In genomic region chr5:9947231-9947693, GRCh38 we compare ENCODE assay signal across 13 cellular contexts.
DNase-seq lines count a peak whose midpoint lies in the region; ATAC-seq and TF ChIP-seq lines count a peak whose summit lies in the region.
"Had no signal": no experiment of that assay in that cellular context is flagged by ENCODE, and none has a peak within 500 bp of the region (broad histone marks: within the 10 kb centered on the region; RNA-seq: fewer than 3 reads in every experiment).

No MANE protein-coding gene starts in this region.

- H3K4me1 ChIP-seq in mammary epithelial cell (ENCODE audit: insufficient read depth, low read length): peaks cover 12% of the 10 kb centered on the region

- no peak overlapping the region for H3K27ac ChIP-seq in mammary epithelial cell (ENCODE audit: insufficient read depth, low read depth, low read length)

- H3K9me3 ChIP-seq in mammary epithelial cell (replicated peaks; ENCODE audit: insufficient read depth, low read length): no peaks in the 10 kb centered on the region

- no peaks in the 10 kb centered on the region for H3K36me3 ChIP-seq in mammary epithelial cell (ENCODE audit: insufficient read depth, low read length)

- peaks cover 1% of the 10 kb centered on the region for H3K27me3 Mint-ChIP-seq in endothelial cell (ENCODE audit: unreplicated experiment)

- H3K79me2 ChIP-seq in mammary epithelial cell (ENCODE audit: insufficient read depth, low read length): no peaks in the 10 kb centered on the region

- H3K9me3 Mint-ChIP-seq in endothelial cell (ENCODE audit: unreplicated experiment): no peaks in the 10 kb centered on the region

- CTCF ChIA-PET in mammary epithelial cell (lab: Charles Lee; ENCODE audit: low non-redundant PET): no interaction called here

- BruUV-seq in mammary epithelial cell (replicated peaks; lab: Mats Ljungman, UMichigan): no TSS peak

- H3K4me1 Mint-ChIP-seq in endothelial cell (ENCODE audit: unreplicated experiment): peaks cover 3% of the 10 kb centered on the region

- H3K4me3 ChIP-seq in mammary epithelial cell (replicated peaks in 1 of 3; ENCODE audit: insufficient read depth in 1 of 3, low read depth in 2 of 3, low read length in 3 of 3): no peak overlapping the region

- H3K4me2 ChIP-seq in mammary epithelial cell (ENCODE audit: insufficient read depth, low read depth, low read length): no peak overlapping the region

- no peak overlapping the region for H3K27ac Mint-ChIP-seq in endothelial cell (ENCODE audit: unreplicated experiment)

- no peak overlapping the region for H3K9ac ChIP-seq in mammary epithelial cell (ENCODE audit: insufficient read depth, low read length)

- dilution Hi-C loops in mammary epithelial cell (cut with HindIII; ENCODE audit: low sequenced_read_pairs): no loop called here

- DNase-seq in mammary epithelial cell: peak; percentile 49
- DNase-seq in renal cortical epithelial cell (ENCODE audit: low read depth): peak; percentile 98
- DNase-seq in anterior cingulate cortex (lab: John Stamatoyannopoulos, UW): no peak
- DNase-seq in endothelial cell (ENCODE audit: low spot score): no peak
- no peak for DNase-seq in germinal center (ENCODE audit: low spot score)
- no peak for DNase-seq in amniotic stem cell (lab: John Stamatoyannopoulos, UW)
- DNase-seq: activated T-cell treated with anti-CD3 and anti-CD28 coated beads, Interleukin-2, amount 50 U/mL, for 1 hour; amygdala; Karpas-422; NCI-H1930; NK-92 treated with Interleukin-12 subunit alpha and Interleukin-12 subunit beta, amount 100 ng/mL, for 24 hours had no signal

- in situ Hi-C loops in mammary epithelial cell (cut with MboI; ENCODE audit: low sequenced_read_pairs in 2 of 2): no loop called here

- no peaks in the 10 kb centered on the region for H4K20me1 ChIP-seq in mammary epithelial cell (ENCODE audit: insufficient read depth, low read length)

- 11% methylated on average over 6 of the region's 6 CpGs for WGBS in mammary epithelial cell (ENCODE audit: low coverage, missing lambda C conversion rate)

- H2AFZ ChIP-seq in mammary epithelial cell (ENCODE audit: low read depth, low read length): no peak overlapping the region

- ATAC-seq in GM18907 (IDR thresholded peaks at IDR 0.05; ENCODE audit: unreplicated experiment): peak; percentile 45
- ATAC-seq in HG03097 (IDR thresholded peaks at IDR 0.05; ENCODE audit: low FRiP score, unreplicated experiment): peak; percentile 62

- no peak overlapping the region for H3K4me3 Mint-ChIP-seq in endothelial cell (ENCODE audit: unreplicated experiment)

- H3K36me3 Mint-ChIP-seq in endothelial cell (ENCODE audit: low read depth, unreplicated experiment): no peaks in the 10 kb centered on the region

- TF ChIP-seq CTCF in mammary epithelial cell (conservative IDR thresholded peaks at IDR 0.05 in 1 of 2, IDR thresholded peaks at IDR 0.05 in 1 of 2; ENCODE audit: extremely low read depth in 1 of 2, insufficient read depth in 1 of 2, low read depth in 1 of 2, low read length in 2 of 2) (no peak), endothelial cell (IDR thresholded peaks at IDR 0.05; ENCODE audit: unreplicated experiment) (no peak)

- intact Hi-C loops in mammary epithelial cell (cut with micrococcal nuclease): no loop called here

- no peaks in the 10 kb centered on the region for H3K27me3 ChIP-seq in mammary epithelial cell (ENCODE audit: insufficient read depth, low read length)

Comparison
In these comparisons a context has a peak if more than half of its experiments do, and no peak if none do; other contexts are left out.
1. DNase-seq: peak in mammary epithelial cell (single experiment) and renal cortical epithelial cell (single experiment); none in anterior cingulate cortex (0 of 58), endothelial cell (single experiment), germinal center (single experiment) and amniotic stem cell (single experiment).